28 cellular contexts compared by ENCODE assay signal in genomic region chr2:165277860-165278656, GRCh38. TPM values are rescaled to one million over a fixed set of nuclear protein-coding genes. Genes with fewer than 3 reads are reported as not detected.
DNase-seq lines count a peak whose midpoint lies in the region; ATAC-seq, FAIRE-seq and TF ChIP-seq lines count a peak whose summit lies in the region.
"Had no signal": no experiment of that assay in that cellular context is flagged by ENCODE, and none has a peak within 500 bp of the region (broad histone marks: within the 10 kb centered on the region; RNA-seq: fewer than 3 reads in every experiment).

No MANE protein-coding gene starts in this region.

- intact Hi-C loops in activated B cell treated with CpG ODN at 0.5 μM for 24 hours (cut with micrococcal nuclease): no loop called here

- no peak overlapping the region for H3K4me3 Mint-ChIP-seq in activated CD4-positive, alpha-beta T cell treated with anti-CD3 and anti-CD28 coated beads, Interleukin-2, amount 10 ng/mL, durations not matched to agents 7 days and 5 days
- no peak overlapping the region for H3K4me3 Mint-ChIP-seq in activated B cell treated with CpG ODN at 0.5 μM for 24 hours
- H3K4me3 Mint-ChIP-seq in stimulated activated memory B cell treated with anti-CD40 and anti-IgM and Interleukin-4, amounts not matched to agents 10 μg/mL and 1 μg/mL and 100 μg/mL, for 72 hours: peak overlapping the region; percentile 6
- H3K4me3 Mint-ChIP-seq in mesothelial cell of epicardium: no peak overlapping the region
- H3K4me3 Mint-ChIP-seq: activated CD8-positive, alpha-beta memory T cell treated with anti-CD3 and anti-CD28 coated beads, Interleukin-2, amount 10 ng/mL, durations not matched to agents 7 days and 5 days; activated T-helper 1 cell treated with anti-CD3 and anti-CD28 coated beads, Interleukin-12 subunit alpha, Interleukin-12 subunit beta, Interleukin-2, Interleukin-4 antibody, amounts not matched to agents 30 ng/mL and 10 ng/mL and 1 ng/mL, durations not matched to agents 14 hours and 24 hours and 36 hours; CD4-positive, alpha-beta T cell; natural killer cell treated with Interleukin-12 subunit alpha and Interleukin-12 subunit beta and Interleukin-15 and Interleukin-18, amount 100 ng/mL, for 72 hours had no signal

- peak overlapping the region; percentile 33 for H3K27ac Mint-ChIP-seq in activated CD4-positive, alpha-beta T cell treated with anti-CD3 and anti-CD28 coated beads, Interleukin-2, amount 10 ng/mL, durations not matched to agents 7 days and 5 days
- H3K27ac Mint-ChIP-seq in activated B cell treated with CpG ODN at 0.5 μM for 24 hours (peak overlapping the region; percentile 13), mesothelial cell of epicardium (no peak overlapping the region)
- peak overlapping the region; percentile 71 for H3K27ac Mint-ChIP-seq in stimulated activated memory B cell treated with anti-CD40 and anti-IgM and Interleukin-4, amounts not matched to agents 10 μg/mL and 1 μg/mL and 100 μg/mL, for 72 hours
- H3K27ac Mint-ChIP-seq: activated CD8-positive, alpha-beta memory T cell treated with anti-CD3 and anti-CD28 coated beads, Interleukin-2, amount 10 ng/mL, durations not matched to agents 7 days and 5 days; activated T-helper 1 cell treated with anti-CD3 and anti-CD28 coated beads, Interleukin-12 subunit alpha, Interleukin-12 subunit beta, Interleukin-2, Interleukin-4 antibody, amounts not matched to agents 30 ng/mL and 10 ng/mL and 1 ng/mL, durations not matched to agents 14 hours and 24 hours and 36 hours; CD4-positive, alpha-beta T cell; natural killer cell treated with Interleukin-12 subunit alpha and Interleukin-12 subunit beta and Interleukin-15 and Interleukin-18, amount 100 ng/mL, for 72 hours had no signal

- CTCF ChIA-PET in activated CD4-positive, alpha-beta T cell treated with anti-CD3 and anti-CD28 coated beads, Interleukin-2, amount 10 ng/mL, durations not matched to agents 7 days and 5 days (lab: Charles Lee): no interaction called here
- CTCF ChIA-PET in activated B cell treated with CpG ODN at 0.5 μM for 24 hours (lab: Charles Lee): no interaction called here

- no peaks in the 10 kb centered on the region for H3K36me3 Mint-ChIP-seq in activated CD4-positive, alpha-beta T cell treated with anti-CD3 and anti-CD28 coated beads, Interleukin-2, amount 10 ng/mL, durations not matched to agents 7 days and 5 days (ENCODE audit: low read depth)
- no peaks in the 10 kb centered on the region for H3K36me3 Mint-ChIP-seq in activated B cell treated with CpG ODN at 0.5 μM for 24 hours (ENCODE audit: low read depth)
- H3K36me3 Mint-ChIP-seq in stimulated activated memory B cell treated with anti-CD40 and anti-IgM and Interleukin-4, amounts not matched to agents 10 μg/mL and 1 μg/mL and 100 μg/mL, for 72 hours: no peaks in the 10 kb centered on the region
- no peaks in the 10 kb centered on the region for H3K36me3 Mint-ChIP-seq in mesothelial cell of epicardium
- H3K36me3 Mint-ChIP-seq: activated CD8-positive, alpha-beta memory T cell treated with anti-CD3 and anti-CD28 coated beads, Interleukin-2, amount 10 ng/mL, durations not matched to agents 7 days and 5 days; natural killer cell treated with Interleukin-12 subunit alpha and Interleukin-12 subunit beta and Interleukin-15 and Interleukin-18, amount 100 ng/mL, for 72 hours had no signal

- DNase-seq in activated CD4-positive, alpha-beta T cell treated with anti-CD3 and anti-CD28 coated beads, Interleukin-2, amount 10 ng/mL, durations not matched to agents 7 days and 5 days: no peak
- no peak for DNase-seq in activated CD4-positive, alpha-beta T cell treated with anti-CD3 and anti-CD28 coated beads, Interleukin-2, amount 50 U/mL, for 1 hour
- DNase-seq in activated B cell treated with CpG ODN at 0.5 μM for 24 hours: no peak
- no peak for DNase-seq in GM12891 (ENCODE audit: insufficient read length, low spot score)
- DNase-seq in mesothelial cell of epicardium (ENCODE audit: low spot score in 2 of 2, unreplicated experiment in 2 of 2): no peak
- no peak for DNase-seq in foreskin melanocyte
- DNase-seq: activated CD4-positive, alpha-beta T cell treated with anti-CD3 and anti-CD28 coated beads for 1 hour; activated CD8-positive, alpha-beta memory T cell treated with anti-CD3 and anti-CD28 coated beads, Interleukin-2, amount 10 ng/mL, durations not matched to agents 7 days and 5 days; activated naive CD4-positive, alpha-beta T cell treated with anti-CD3 and anti-CD28 coated beads, Interleukin-2, amount 50 U/mL, for 16 hours; anterior cingulate cortex; CD4-positive, alpha-beta T cell; H7; KG1; MG63; mucosa of descending colon; NCI-H2029; NCI-H524 treated with DMSO at 0.1 percent for 48 hours; stimulated activated CD4-positive, alpha-beta T cell treated with anti-CD3 and anti-CD28 coated beads, Interleukin-4, amount 100 ng/mL, for 4 hours; upper lobe of left lung had no signal

- H3K9me3 Mint-ChIP-seq in activated CD4-positive, alpha-beta T cell treated with anti-CD3 and anti-CD28 coated beads, Interleukin-2, amount 10 ng/mL, durations not matched to agents 7 days and 5 days: peaks cover 4% of the 10 kb centered on the region
- no peaks in the 10 kb centered on the region for H3K9me3 Mint-ChIP-seq in activated B cell treated with CpG ODN at 0.5 μM for 24 hours
- peaks cover 8% of the 10 kb centered on the region for H3K9me3 Mint-ChIP-seq in stimulated activated memory B cell treated with anti-CD40 and anti-IgM and Interleukin-4, amounts not matched to agents 10 μg/mL and 1 μg/mL and 100 μg/mL, for 72 hours
- no peaks in the 10 kb centered on the region for H3K9me3 Mint-ChIP-seq in mesothelial cell of epicardium
- H3K9me3 Mint-ChIP-seq: CD4-positive, alpha-beta T cell had no signal

- peaks cover 7% of the 10 kb centered on the region for H3K4me1 Mint-ChIP-seq in activated CD4-positive, alpha-beta T cell treated with anti-CD3 and anti-CD28 coated beads, Interleukin-2, amount 10 ng/mL, durations not matched to agents 7 days and 5 days
- H3K4me1 Mint-ChIP-seq in activated B cell treated with CpG ODN at 0.5 μM for 24 hours: peaks cover 8% of the 10 kb centered on the region
- H3K4me1 Mint-ChIP-seq in stimulated activated memory B cell treated with anti-CD40 and anti-IgM and Interleukin-4, amounts not matched to agents 10 μg/mL and 1 μg/mL and 100 μg/mL, for 72 hours: peaks cover 18% of the 10 kb centered on the region
- no peaks in the 10 kb centered on the region for H3K4me1 Mint-ChIP-seq in mesothelial cell of epicardium

- no peaks in the 10 kb centered on the region for H3K27me3 Mint-ChIP-seq in activated CD4-positive, alpha-beta T cell treated with anti-CD3 and anti-CD28 coated beads, Interleukin-2, amount 10 ng/mL, durations not matched to agents 7 days and 5 days
- H3K27me3 Mint-ChIP-seq in activated B cell treated with CpG ODN at 0.5 μM for 24 hours: no peaks in the 10 kb centered on the region
- no peaks in the 10 kb centered on the region for H3K27me3 Mint-ChIP-seq in stimulated activated memory B cell treated with anti-CD40 and anti-IgM and Interleukin-4, amounts not matched to agents 10 μg/mL and 1 μg/mL and 100 μg/mL, for 72 hours
- H3K27me3 Mint-ChIP-seq in mesothelial cell of epicardium (ENCODE audit: low read depth): no peaks in the 10 kb centered on the region
- H3K27me3 Mint-ChIP-seq: activated CD8-positive, alpha-beta memory T cell treated with anti-CD3 and anti-CD28 coated beads, Interleukin-2, amount 10 ng/mL, durations not matched to agents 7 days and 5 days; CD4-positive, alpha-beta T cell had no signal

- TF ChIP-seq CTCF in activated B cell treated with CpG ODN at 0.5 μM for 24 hours (IDR thresholded peaks at IDR 0.05) (no peak), mesothelial cell of epicardium (IDR thresholded peaks at IDR 0.05; ENCODE audit: unreplicated experiment) (no peak)

- no peak for TF ChIP-seq POLR2A in GM12891 (IDR thresholded peaks at IDR 0.05; ENCODE audit: low read depth, low read length)

- no peak for FAIRE-seq in GM12891 (lab: Jason Lieb, UNC)
- FAIRE-seq: A204.1, endothelial cell of umbilical vein had no signal

- ATAC-seq in HG02885 (IDR thresholded peaks at IDR 0.05; ENCODE audit: poor library complexity, unreplicated experiment): peak; percentile 57
- no peak for ATAC-seq in activated B cell treated with CpG ODN at 0.5 μM for 24 hours (ENCODE audit: low read depth)
- no peak for ATAC-seq in stimulated activated memory B cell treated with anti-CD40 and anti-IgM and Interleukin-4, amounts not matched to agents 10 μg/mL and 1 μg/mL and 100 μg/mL, for 72 hours
- ATAC-seq: activated CD8-positive, alpha-beta memory T cell treated with anti-CD3 and anti-CD28 coated beads, Interleukin-2, amount 10 ng/mL, durations not matched to agents 7 days and 5 days; gastroesophageal sphincter; mucosa of descending colon; natural killer cell treated with Interleukin-12 subunit alpha and Interleukin-12 subunit beta and Interleukin-15 and Interleukin-18, amount 100 ng/mL, for 72 hours; Right ventricle myocardium inferior had no signal

- POLR2A ChIA-PET in activated CD4-positive, alpha-beta T cell treated with anti-CD3 and anti-CD28 coated beads, Interleukin-2, amount 10 ng/mL, durations not matched to agents 7 days and 5 days (lab: Charles Lee): no interaction called here
- POLR2A ChIA-PET in activated B cell treated with CpG ODN at 0.5 μM for 24 hours (lab: Charles Lee): interaction anchor here (0.6 kb wide), 1 partner anchor 445 kb away, joined by 3 read pairs; no protein-coding TSS in a partner anchor

TF ChIP-seq in GM12891, 5 proteins besides CTCF, POLR2A, EP300 and RAD21:
- TF ChIP-seq POLR2AphosphoS5 (IDR thresholded peaks at IDR 0.05; ENCODE audit: low read depth, low read length) (no peak), POU2F2 (IDR thresholded peaks at IDR 0.05; ENCODE audit: low read depth, low read length) (no peak)

RNA-seq across cellular contexts. Expression of gene SCN2A, which starts 38.8 kb away (rescaled TPM):
- total RNA-seq in activated CD4-positive, alpha-beta T cell treated with anti-CD3 and anti-CD28 coated beads, Interleukin-2, amount 10 ng/mL, durations not matched to agents 7 days and 5 days: under 1 TPM in 1 of 2 experiments, not detected in 1; 0.02 TPM
- 0.16 TPM in 1 of 2 replicates, not detected in the other for total RNA-seq in activated B cell treated with CpG ODN at 0.5 μM for 24 hours
- not detected for polyA plus RNA-seq in GM12891 (2012; ENCODE audit: low read depth, missing spikeins)
- 1.9 to 2.9 TPM (median 2.5 TPM) in 3 replicates for total RNA-seq in mesothelial cell of epicardium
- total RNA-seq: activated T-helper 1 cell treated with anti-CD3 and anti-CD28 coated beads, Interleukin-12 subunit alpha, Interleukin-12 subunit beta, Interleukin-2, Interleukin-4 antibody, amounts not matched to agents 30 ng/mL and 10 ng/mL and 1 ng/mL, durations not matched to agents 14 hours and 24 hours and 36 hours; CD4-positive, alpha-beta T cell; endothelial cell of umbilical vein; natural killer cell treated with Interleukin-12 subunit alpha and Interleukin-12 subunit beta and Interleukin-15 and Interleukin-18, amount 100 ng/mL, for 72 hours; pulmonary artery endothelial cell had no signal
- polyA plus RNA-seq: endothelial cell of umbilical vein had no signal
